ENCODE assay signal across 13 cellular contexts in genomic region chr14:90675399-90675798, GRCh38.
DNase-seq lines count a peak whose midpoint lies in the region; ATAC-seq, FAIRE-seq and TF ChIP-seq lines count a peak whose summit lies in the region.
"Had no signal": no experiment of that assay in that cellular context is flagged by ENCODE, and none has a peak within 500 bp of the region (broad histone marks: within the 10 kb centered on the region; RNA-seq: fewer than 3 reads in every experiment).

No MANE protein-coding gene starts in this region.

- no peak overlapping the region for H3K9ac ChIP-seq in astrocyte (ENCODE audit: low read length)

- H3K4me3 ChIP-seq in AG04449 (ENCODE audit: low read depth, low read length) (no peak overlapping the region), astrocyte (ENCODE audit: insufficient read depth, low read depth, low read length) (no peak overlapping the region)

- no peaks in the 10 kb centered on the region for H3K27me3 ChIP-seq in astrocyte (ENCODE audit: insufficient read depth, low read length)

- H3K4me3 Mint-ChIP-seq in astrocyte (ENCODE audit: unreplicated experiment) = no peak overlapping the region

- no peaks in the 10 kb centered on the region for H3K79me2 ChIP-seq in astrocyte (ENCODE audit: insufficient read depth, low read length)

- H3K9me3 ChIP-seq in astrocyte (ENCODE audit: insufficient read depth, low read depth, low read length) = no peaks in the 10 kb centered on the region

- DNase-seq in AG04449 (ENCODE audit: low read depth, low spot score) (peak; percentile 29), M059J (ENCODE audit: low read depth) (peak; percentile 69), astrocyte (ENCODE audit: low read depth) (peak; percentile 55), kidney tubule cell (ENCODE audit: low spot score) (peak; percentile 52), NCI-H2227 (lab: John Stamatoyannopoulos, UW; ENCODE audit: unreplicated experiment) (no peak)
- DNase-seq in stimulated activated CD4-positive, alpha-beta T cell treated with anti-CD3 and anti-CD28 coated beads, Interleukin-1b, Interleukin-23, amount 100 ng/mL, for 48 hours = no peak
- DNase-seq: activated CD4-positive, alpha-beta T cell treated with anti-CD3 and anti-CD28 coated beads for 4 hours; amygdala had no signal

- H3K4me2 ChIP-seq in astrocyte (ENCODE audit: low read length) = no peak overlapping the region

- H3K36me3 ChIP-seq in astrocyte (ENCODE audit: insufficient read depth, low read length) = no peaks in the 10 kb centered on the region

- H3K27me3 Mint-ChIP-seq in astrocyte (ENCODE audit: low read depth, unreplicated experiment) = no peaks in the 10 kb centered on the region

- peaks cover 28% of the 10 kb centered on the region for H3K4me1 Mint-ChIP-seq in astrocyte (ENCODE audit: low read depth, unreplicated experiment)

- POLR2A ChIA-PET in AG04449 (lab: Yijun Ruan, JAX) = no interaction called here

- no peaks in the 10 kb centered on the region for H4K20me1 ChIP-seq in astrocyte (ENCODE audit: insufficient read depth, low read length)

- H3K27ac ChIP-seq in astrocyte (ENCODE audit: low read depth, low read length) = no peak overlapping the region
- H3K27ac ChIP-seq: C4-2B had no signal

- H3K4me1 ChIP-seq in astrocyte (ENCODE audit: insufficient read depth, low read length) = peaks cover 20% of the 10 kb centered on the region

- FAIRE-seq in astrocyte (lab: Jason Lieb, UNC) = no peak
- FAIRE-seq: GM18507 had no signal

- no peaks in the 10 kb centered on the region for H3K9me3 Mint-ChIP-seq in astrocyte (ENCODE audit: unreplicated experiment)

- CTCF ChIA-PET in AG04449 (lab: Yijun Ruan, JAX) = interaction anchor here (0.8 to 3.9 kb wide), 3 partner anchors 9 to 276 kb away, joined by 3 to 15 read pairs (median 3); no protein-coding TSS in a partner anchor

- no peak overlapping the region for H3K27ac Mint-ChIP-seq in astrocyte (ENCODE audit: unreplicated experiment)

- peaks cover 25% of the 10 kb centered on the region for H3K36me3 Mint-ChIP-seq in astrocyte (ENCODE audit: low read depth, unreplicated experiment)

- ATAC-seq in HG03520 (IDR thresholded peaks at IDR 0.05; ENCODE audit: unreplicated experiment) (no peak), HG03565 (IDR thresholded peaks at IDR 0.05; ENCODE audit: unreplicated experiment) (no peak)
- ATAC-seq: Panc1 had no signal

- no peak overlapping the region for H2AFZ ChIP-seq in astrocyte (ENCODE audit: low read depth, low read length)

- TF ChIP-seq CTCF in AG04449 (IDR thresholded peaks at IDR 0.05; ENCODE audit: insufficient read depth, low read length, missing control alignments) = no peak
- TF ChIP-seq CTCF in astrocyte (IDR thresholded peaks at IDR 0.05; ENCODE audit: insufficient read depth, low read depth, low read length) = no peak

Comparison
In these comparisons a context has a peak if more than half of its experiments do, and no peak if none do; other contexts are left out.
1. DNase-seq: peak in AG04449 (single experiment), M059J (single experiment), astrocyte (single experiment) and kidney tubule cell (single experiment); none in stimulated activated CD4-positive, alpha-beta T cell treated with anti-CD3 and anti-CD28 coated beads, Interleukin-1b, Interleukin-23, amount 100 ng/mL, for 48 hours (single experiment) and NCI-H2227 (single experiment).